ENCODE assay signal across 7 cellular contexts in the genomic region with DNA sequence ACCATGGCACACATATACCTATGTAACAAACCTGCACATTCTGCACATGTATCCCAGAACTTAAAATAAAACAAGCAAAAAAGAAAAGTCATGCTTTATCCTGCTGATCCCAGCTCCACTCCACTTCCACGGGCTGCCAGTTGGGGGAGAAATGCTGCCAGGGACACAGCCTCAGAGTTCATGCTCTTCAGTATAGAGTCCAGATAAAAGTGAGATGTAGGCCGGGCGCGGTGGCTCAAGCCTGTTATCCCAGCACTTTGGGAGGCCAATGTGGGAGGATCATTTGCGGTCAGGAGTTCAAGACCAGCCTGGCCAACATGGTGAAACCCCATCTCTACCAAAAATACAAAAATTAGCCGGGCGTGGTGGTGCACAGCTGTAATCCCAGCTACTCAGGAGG. TPM values are rescaled to one million over a fixed set of nuclear protein-coding genes. Genes with fewer than 3 reads are reported as not detected.
DNase-seq lines count a peak whose midpoint lies in the region; ATAC-seq and TF ChIP-seq lines count a peak whose summit lies in the region.
"Not testable (repeated sequence)": the region's sequence is repeated elsewhere in the genome, so short reads cannot be mapped to it uniquely, and the experiment has no call there.

No MANE protein-coding gene starts in this region.

- CTCF ChIA-PET in HCT116 (lab: Charles Lee) = interaction anchor here (0.7 to 1.4 kb wide), 6 partner anchors 10 to 694 kb away, joined by 3 to 8 read pairs (median 4); no protein-coding TSS in a partner anchor

- not testable (repeated sequence) for H2BK120ac ChIP-seq in mesenchymal stem cell (ENCODE audit: low read depth, low read length)

- in situ Hi-C loops in T47D (cut with HindIII; ENCODE audit: low pct_unique_long_range_greater_than_20kb, low sequenced_read_pairs) = not testable (repeated sequence)

- not testable (repeated sequence) for H3K4me3 Mint-ChIP-seq in glutamatergic neuron (ENCODE audit: unreplicated experiment)

- not testable (repeated sequence) for H2BK5ac ChIP-seq in mesenchymal stem cell (ENCODE audit: low read depth, low read length, poor library complexity, severe bottlenecking)

- POLR2A ChIA-PET in HCT116 (lab: Charles Lee) = not testable (repeated sequence)

- not testable (repeated sequence) for H3K79me1 ChIP-seq in mesenchymal stem cell (replicated peaks; ENCODE audit: low read length, poor library complexity, severe bottlenecking)

- H4K20me1 ChIP-seq in HCT116 (ENCODE audit: insufficient read depth) = not testable (repeated sequence)

- H3K4ac ChIP-seq in mesenchymal stem cell (ENCODE audit: low read depth in 1 of 2, low read length in 2 of 2) = not testable (repeated sequence)

- H3K14ac ChIP-seq in mesenchymal stem cell (ENCODE audit: low read length in 2 of 2) = not testable (repeated sequence)

- RAD21 ChIA-PET in HCT116 (lab: Charles Lee; ENCODE audit: low non-redundant PET in 1 of 2, low total read pairs in 2 of 2, uncharacterized antibody in 2 of 2, unreplicated experiment in 2 of 2) = not testable (repeated sequence)

- WGBS in mesenchymal stem cell = 70% methylated on average over 6 of the region's 7 CpGs

- not testable (repeated sequence) for H3K9me3 ChIP-seq in HCT116 (ENCODE audit: control insufficient read depth in 1 of 2, insufficient read depth in 1 of 2, low read depth in 1 of 2, low read length in 2 of 2); mesenchymal stem cell (ENCODE audit: control insufficient read depth, low read length)

- DNase-seq in D341Med (ENCODE audit: low spot score) = peak; percentile 54
- DNase-seq in HCT116 (ENCODE audit: low read depth, low spot score) = not testable (repeated sequence)
- DNase-seq in NCI-H146 (lab: John Stamatoyannopoulos, UW) = peak; percentile 9
- DNase-seq in SK-N-DZ (ENCODE audit: low spot score) = peak; percentile 41
- DNase-seq in T47D (ENCODE audit: low read depth in 1 of 2, low spot score in 1 of 2) = peak; percentile 33 to 53
- DNase-seq in glutamatergic neuron = peak; percentile 61
- DNase-seq in mesenchymal stem cell = peak; percentile 13

- not testable (repeated sequence) for H3K79me2 ChIP-seq in HCT116 (ENCODE audit: insufficient read depth, low read length)

- H3K4me1 Mint-ChIP-seq in glutamatergic neuron (ENCODE audit: low read depth, unreplicated experiment) = not testable (repeated sequence)

- H3K27me3 ChIP-seq in HCT116 (ENCODE audit: insufficient read depth, low read length) = not testable (repeated sequence)
- peaks cover 0 to 11% of the 10 kb centered on the region in 2 experiments for H3K27me3 ChIP-seq in mesenchymal stem cell (ENCODE audit: control insufficient read depth in 1 of 2, insufficient read depth in 1 of 2, low read length in 2 of 2)

- not testable (repeated sequence) for H4K8ac ChIP-seq in mesenchymal stem cell (ENCODE audit: low read length)

- not testable (repeated sequence) for H3K9ac ChIP-seq in HCT116 (ENCODE audit: low read length); mesenchymal stem cell (ENCODE audit: low read length)

- TF ChIP-seq POLR2A in HCT116 (IDR thresholded peaks at IDR 0.05; ENCODE audit: borderline replicate concordance, extremely low read depth, insufficient read depth, insufficient read length) = not testable (repeated sequence)

- not testable (repeated sequence) for H3K18ac ChIP-seq in mesenchymal stem cell (ENCODE audit: low read depth in 1 of 2, low read length in 2 of 2)

- not testable (repeated sequence) for H3K23ac ChIP-seq in mesenchymal stem cell (ENCODE audit: low read length in 2 of 2)

- not testable (repeated sequence) for H2BK12ac ChIP-seq in mesenchymal stem cell (ENCODE audit: low read length in 2 of 2)

- not testable (repeated sequence) for H3K27me3 Mint-ChIP-seq in glutamatergic neuron (ENCODE audit: unreplicated experiment)

- H3K27ac Mint-ChIP-seq in glutamatergic neuron (ENCODE audit: unreplicated experiment) = not testable (repeated sequence)

- not testable (repeated sequence) for H2AK5ac ChIP-seq in mesenchymal stem cell (ENCODE audit: low read length, severe bottlenecking)

- BruUV-seq in HCT116 (replicated peaks; lab: Mats Ljungman, UMichigan) = not testable (repeated sequence)

- not testable (repeated sequence) for H2BK15ac ChIP-seq in mesenchymal stem cell (ENCODE audit: low read depth, poor library complexity, severe bottlenecking)

- not testable (repeated sequence) for H3K36me3 ChIP-seq in HCT116 (ENCODE audit: control insufficient read depth in 1 of 2, insufficient read depth in 2 of 2, low read length in 2 of 2)
- peaks cover 18 to 20% of the 10 kb centered on the region in 2 experiments for H3K36me3 ChIP-seq in mesenchymal stem cell (ENCODE audit: control insufficient read depth in 1 of 2, insufficient read depth in 2 of 2, low read depth in 1 of 2, low read length in 2 of 2)

- not testable (repeated sequence) for H3K4me1 ChIP-seq in HCT116 (ENCODE audit: control insufficient read depth in 1 of 2, insufficient read depth in 2 of 2, low read length in 2 of 2); mesenchymal stem cell (ENCODE audit: control insufficient read depth, insufficient read depth, low read depth, low read length)

- TF ChIP-seq CTCF in HCT116 (IDR thresholded peaks at IDR 0.05 in 2 of 3, conservative IDR thresholded peaks at IDR 0.05 in 1 of 3; ENCODE audit: borderline replicate concordance in 1 of 3, insufficient read depth in 1 of 3, low read depth in 2 of 3, low read length in 2 of 3) (peak in 2 of 3 experiments; percentile 30 to 52; a peak in 4 of 6 replicates), glutamatergic neuron (IDR thresholded peaks at IDR 0.05; ENCODE audit: partially characterized antibody, unreplicated experiment) (peak; percentile 28)

- not testable (repeated sequence) for H3K4me2 ChIP-seq in HCT116 (ENCODE audit: low read length); mesenchymal stem cell (ENCODE audit: low read length, poor library complexity, severe bottlenecking)

- not testable (repeated sequence) for H3K27ac ChIP-seq in HCT116 (ENCODE audit: low read depth, low read length); mesenchymal stem cell (ENCODE audit: low read length, poor library complexity, severe bottlenecking)

- H3K4me3 ChIP-seq in HCT116 (replicated peaks in 1 of 2; ENCODE audit: low read depth in 1 of 2, low read length in 2 of 2); mesenchymal stem cell (ENCODE audit: insufficient read depth in 1 of 2, low read depth in 1 of 2, low read length in 2 of 2): not testable (repeated sequence)

- ATAC-seq in HCT116 = peak; percentile 87

- not testable (repeated sequence) for H3K9me2 ChIP-seq in HCT116 (ENCODE audit: insufficient read depth)

- H2AFZ ChIP-seq in HCT116 (ENCODE audit: low read depth, low read length, poor library complexity, severe bottlenecking); mesenchymal stem cell (ENCODE audit: low read depth, low read length): not testable (repeated sequence)

- TF ChIP-seq RAD21 in HCT116 (IDR thresholded peaks at IDR 0.05; ENCODE audit: low read depth) = peak; percentile 28; the same call in 1 of the 2 replicates

- intact Hi-C loops in HCT116 (cut with micrococcal nuclease) = not testable (repeated sequence)

- not testable (repeated sequence) for H3K36me3 Mint-ChIP-seq in glutamatergic neuron (ENCODE audit: unreplicated experiment)

- not testable (repeated sequence) for H3K9me3 Mint-ChIP-seq in glutamatergic neuron (ENCODE audit: unreplicated experiment)

- H4K91ac ChIP-seq in mesenchymal stem cell (ENCODE audit: low read length) = not testable (repeated sequence)

RNA-seq across cellular contexts. Expression of gene ABAT, which starts 22.5 kb away (rescaled TPM):
- 4.7 TPM for total RNA-seq in HCT116 (2021; ENCODE audit: unreplicated experiment)
- polyA plus RNA-seq in HCT116 (2012) = 1.5 and 2.1 TPM in 2 replicates
- polyA plus RNA-seq in SK-N-DZ (2014; cell fraction: cytosol; rRNA removed) = 20.5 and 21.7 TPM in 2 replicates
- polyA plus RNA-seq in SK-N-DZ (2014; cell fraction: nucleus; rRNA removed) = 11.1 and 15.8 TPM in 2 replicates
- 70.9 TPM for total RNA-seq in glutamatergic neuron (ENCODE audit: unreplicated experiment)
- 2.0 TPM for polyA plus RNA-seq in mesenchymal stem cell (2013, experiment 1 of 2)
- 2.1 TPM for polyA plus RNA-seq in mesenchymal stem cell (2013, experiment 2 of 2)

RNA-seq across cellular contexts. Expression of gene METTL22, which starts 30.5 kb away (rescaled TPM):
- total RNA-seq in HCT116 (2021; ENCODE audit: unreplicated experiment) (33.3 TPM), glutamatergic neuron (ENCODE audit: unreplicated experiment) (87.9 TPM)
- polyA plus RNA-seq in HCT116 (2012) = 24.9 and 27.6 TPM in 2 replicates
- 23.9 and 309 TPM in 2 replicates for polyA plus RNA-seq in SK-N-DZ (2014; cell fraction: cytosol; rRNA removed)
- polyA plus RNA-seq in SK-N-DZ (2014; cell fraction: nucleus; rRNA removed) = 56.3 and 63.4 TPM in 2 replicates
- polyA plus RNA-seq in mesenchymal stem cell (2013, experiment 1 of 2) = 31.8 TPM
- 31.8 TPM for polyA plus RNA-seq in mesenchymal stem cell (2013, experiment 2 of 2)

Comparison
In these comparisons a context has a peak if more than half of its experiments do, and no peak if none do; other contexts are left out.
1. RNA of gene ABAT, which starts 22.5 kb away (total RNA-seq): 70.9 TPM in glutamatergic neuron (single experiment); 4.7 TPM in HCT116 (single experiment); every median in the first group is over 10 times any median in the second.